In the genomic region with DNA sequence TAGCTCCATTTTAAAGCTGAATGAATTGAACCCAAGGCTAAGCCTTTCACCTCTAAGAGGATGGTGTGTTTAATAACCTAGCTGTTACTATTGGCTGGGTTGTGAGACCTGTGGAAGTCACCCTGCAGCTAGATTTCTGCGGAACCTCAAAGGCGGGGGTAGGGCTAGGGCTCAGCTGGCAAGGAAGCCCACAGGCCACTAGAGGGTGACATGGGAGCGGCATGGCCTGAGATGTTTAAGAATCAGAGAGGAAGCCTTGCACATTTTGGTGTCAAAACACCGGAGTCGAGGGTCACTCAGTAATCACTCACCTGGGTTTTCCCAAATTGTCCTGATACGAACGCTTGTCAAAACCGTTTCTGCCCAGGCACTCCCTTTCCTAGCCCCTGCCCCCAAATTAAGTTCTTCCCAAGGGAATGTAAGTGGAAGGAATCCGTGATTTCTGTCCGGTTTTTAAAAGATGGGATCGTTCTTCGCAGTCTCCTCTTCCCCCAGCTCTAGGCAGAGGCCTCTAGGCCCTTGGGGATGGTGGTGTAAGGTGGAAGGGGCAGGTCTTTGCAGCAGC, we compare ENCODE assay signal across 8 cellular contexts. TPM values are rescaled to one million over a fixed set of nuclear protein-coding genes. Genes with fewer than 3 reads are reported as not detected.
DNase-seq lines count a peak whose midpoint lies in the region; ATAC-seq, FAIRE-seq and TF ChIP-seq lines count a peak whose summit lies in the region.

No MANE protein-coding gene starts in this region.

- no peak overlapping the region for H3K4me3 ChIP-seq in keratinocyte (ENCODE audit: control insufficient read depth in 2 of 3, extremely low read depth in 1 of 3, insufficient read depth in 2 of 3, low read depth in 1 of 3, low read length in 3 of 3)

- H3K36me3 Mint-ChIP-seq in activated naive CD4-positive, alpha-beta T cell treated with anti-CD3 and anti-CD28 coated beads, Interleukin-2, amount 50 U/mL, for 72 hours, result peaks cover 17 to 25% of the 10 kb centered on the region in 2 donors

- no peak overlapping the region for H2AFZ ChIP-seq in keratinocyte (ENCODE audit: control insufficient read depth, low read length)

- H3K27ac ChIP-seq in keratinocyte (ENCODE audit: control insufficient read depth, insufficient read depth, low read length), result no peak overlapping the region

- H3K27ac Mint-ChIP-seq in activated naive CD4-positive, alpha-beta T cell treated with anti-CD3 and anti-CD28 coated beads, Interleukin-2, amount 50 U/mL, for 72 hours, result peak overlapping the region in 1 of 2 donors; percentile 56

- no peak for FAIRE-seq in keratinocyte (lab: Jason Lieb, UNC)

- dilution Hi-C loops in keratinocyte (cut with MboI; ENCODE audit: extremely low pct_ligation_motif_present, low sequenced_read_pairs), result no loop called here

- no peaks in the 10 kb centered on the region for H3K36me3 ChIP-seq in keratinocyte (ENCODE audit: control insufficient read depth in 2 of 2, extremely low read depth in 1 of 2, insufficient read depth in 2 of 2, low read length in 2 of 2)

- no peaks in the 10 kb centered on the region for H3K9me3 Mint-ChIP-seq in activated naive CD4-positive, alpha-beta T cell treated with anti-CD3 and anti-CD28 coated beads, Interleukin-2, amount 50 U/mL, for 72 hours

- no peak overlapping the region for H3K9ac ChIP-seq in keratinocyte (ENCODE audit: control insufficient read depth, extremely low read depth, insufficient read depth, low read length)

- H3K4me2 ChIP-seq in keratinocyte (ENCODE audit: control insufficient read depth, extremely low read depth, insufficient read depth, low read depth, low read length), result no peak overlapping the region

- no peaks in the 10 kb centered on the region for H3K27me3 ChIP-seq in keratinocyte (ENCODE audit: control insufficient read depth, extremely low read depth, insufficient read depth, low read length)

- no peaks in the 10 kb centered on the region for H3K9me1 ChIP-seq in keratinocyte (ENCODE audit: control insufficient read depth, extremely low read depth, insufficient read depth, low read length)

- TF ChIP-seq CTCF in keratinocyte (optimal IDR thresholded peaks at IDR 0.05 in 1 of 3, IDR thresholded peaks at IDR 0.05 in 1 of 3, conservative IDR thresholded peaks at IDR 0.05 in 1 of 3; ENCODE audit: extremely low read depth in 1 of 3, insufficient read depth in 2 of 3, low read length in 3 of 3), result peak in 2 of 3 experiments; percentile 6 to 41

- DNase-seq in AG20443 (ENCODE audit: low spot score), result peak; percentile 50
- DNase-seq in H4 (ENCODE audit: low spot score), result peak; percentile 54
- DNase-seq in SK-N-DZ (ENCODE audit: low spot score), result peak; percentile 59
- peak in 1 of 2 donors; percentile 69 for DNase-seq in activated naive CD4-positive, alpha-beta T cell treated with anti-CD3 and anti-CD28 coated beads, Interleukin-2, amount 50 U/mL, for 72 hours (ENCODE audit: low spot score in 2 of 2)
- DNase-seq in keratinocyte (ENCODE audit: low read depth, low spot score), result no peak
- DNase-seq in stimulated activated CD8-positive, alpha-beta memory T cell treated with anti-CD3 and anti-CD28 coated beads, Interleukin-15, amount 100 ng/mL, for 4 hours (ENCODE audit: low read depth in 2 of 2), result peak; percentile 17 to 39

- no peaks in the 10 kb centered on the region for H3K9me3 ChIP-seq in keratinocyte (ENCODE audit: control insufficient read depth, low read depth, low read length)

- H4K20me1 ChIP-seq in keratinocyte (ENCODE audit: control insufficient read depth, extremely low read depth, insufficient read depth, low read length), result no peaks in the 10 kb centered on the region

- H3K4me1 ChIP-seq in keratinocyte (ENCODE audit: control insufficient read depth, extremely low read depth, insufficient read depth, low read length), result peaks cover 19% of the 10 kb centered on the region

- peak; percentile 32 to 49 for ATAC-seq in activated naive CD4-positive, alpha-beta T cell treated with anti-CD3 and anti-CD28 coated beads, Interleukin-2, amount 50 U/mL, for 72 hours
- ATAC-seq in GM21717 (IDR thresholded peaks at IDR 0.05; ENCODE audit: unreplicated experiment) (no peak), GM19351 (IDR thresholded peaks at IDR 0.05; ENCODE audit: unreplicated experiment) (no peak)

- peaks cover 25% of the 10 kb centered on the region for H3K79me2 ChIP-seq in keratinocyte (ENCODE audit: control insufficient read depth, insufficient read depth, low read length)

RNA-seq across cellular contexts. Expression of gene ACAD9, which starts 3.8 kb away (rescaled TPM):
- total RNA-seq in H4 (2014; rRNA removed; shearing (Covaris generic)), result 16.6 and 31.9 TPM in 2 replicates
- 28.7 and 30.0 TPM in 2 replicates for polyA plus RNA-seq in SK-N-DZ (2014; cell fraction: cytosol; rRNA removed)
- 70.2 and 104 TPM in 2 replicates for polyA plus RNA-seq in SK-N-DZ (2014; cell fraction: nucleus; rRNA removed)
- total RNA-seq in activated naive CD4-positive, alpha-beta T cell treated with anti-CD3 and anti-CD28 coated beads, Interleukin-2, amount 50 U/mL, for 72 hours, result 10 to 100 TPM; 49.7 to 74.2 TPM
- polyA plus RNA-seq in keratinocyte, result 33.7 to 40.5 TPM (median 36.6 TPM) in 3 replicates
- 11.3 TPM for polyA plus RNA-seq in keratinocyte (2011; ENCODE audit: low read depth)
- polyA plus RNA-seq in keratinocyte (2011; cell fraction: cytosol; rRNA removed), result 25.6 and 34.1 TPM in 2 replicates
- 54.9 and 63.9 TPM in 2 replicates for polyA plus RNA-seq in keratinocyte (2011; cell fraction: nucleus; rRNA removed)
- polyA plus RNA-seq in keratinocyte (2012; ENCODE audit: low replicate concordance), result 22.0 and 30.9 TPM in 2 replicates
- polyA minus RNA-seq in keratinocyte, result 40.5 to 52.4 TPM (median 45.2 TPM) in 3 replicates
- 33.0 TPM for polyA minus RNA-seq in keratinocyte (2011; cell fraction: cytosol; rRNA and poly(A)+ RNA removed)
- 31.7 and 36.1 TPM in 2 replicates for polyA minus RNA-seq in keratinocyte (2011; cell fraction: nucleus; rRNA and poly(A)+ RNA removed)

Comparison
In these comparisons a context has a peak if more than half of its experiments do, and no peak if none do; other contexts are left out.
1. ATAC-seq: peak in activated naive CD4-positive, alpha-beta T cell treated with anti-CD3 and anti-CD28 coated beads, Interleukin-2, amount 50 U/mL, for 72 hours (2 of 2); none in GM21717 (single experiment) and GM19351 (single experiment).